Comparison of ENCODE assay signal across 34 cellular contexts in genomic region chr1:246258250-246258649, GRCh38.
"Had no signal": no experiment of that assay in that cellular context is flagged by ENCODE, and none has a peak within 500 bp of the region (broad histone marks: within the 10 kb centered on the region; RNA-seq: fewer than 3 reads in every experiment).

No MANE protein-coding gene starts in this region.

- H3K9me3 ChIP-seq: adrenal gland had no signal

- ATAC-seq: activated naive CD4-positive, alpha-beta T cell treated with anti-CD3 and anti-CD28 coated beads, Interleukin-2, amount 50 U/mL, for 72 hours; activated naive CD8-positive, alpha-beta T cell treated with anti-CD3 and anti-CD28 coated beads, Interleukin-2, amount 50 U/mL, for 24 hours; activated T-cell treated with anti-CD3 and anti-CD28 coated beads, Interleukin-2, amount 50 U/mL, for 4 hours; activated T-cell treated with anti-CD3 and anti-CD28 coated beads, Interleukin-2, amount 50 U/mL, for 72 hours; activated T-helper 17 cell treated with anti-CD3 and anti-CD28 coated beads, Interleukin-2, amount 50 U/mL, for 72 hours; body of pancreas had no signal

- H3K27ac ChIP-seq: adrenal gland, ascending aorta, body of pancreas, brain microvascular endothelial cell, breast epithelium, cardiac muscle cell had no signal

- H3K36me3 ChIP-seq: adrenal gland, ascending aorta, brain microvascular endothelial cell, breast epithelium, cardiac muscle cell had no signal

- DNase-seq: activated effector memory CD4-positive, alpha-beta T cell treated with anti-CD3 and anti-CD28 coated beads, Interleukin-2, amount 50 U/mL, for 16 hours; activated effector memory CD4-positive, alpha-beta T cell treated with Interleukin-2 at 50 U/mL for 16 hours; activated gamma-delta T cell; activated gamma-delta T cell treated with Interleukin-2 at 50 U/mL for 16 hours; activated naive CD4-positive, alpha-beta T cell; activated naive CD4-positive, alpha-beta T cell treated with anti-CD3 and anti-CD28 coated beads for 36 hours; activated naive CD4-positive, alpha-beta T cell treated with anti-CD3 and anti-CD28 coated beads, Interleukin-2, amount 10 ng/mL, durations not matched to agents 7 days and 5 days; activated naive CD4-positive, alpha-beta T cell treated with anti-CD3 and anti-CD28 coated beads, Interleukin-2, amount 50 U/mL, for 16 hours; activated naive CD4-positive, alpha-beta T cell treated with Interleukin-2 at 50 U/mL for 16 hours; activated naive CD8-positive, alpha-beta T cell treated with anti-CD3 and anti-CD28 coated beads for 36 hours; activated naive CD8-positive, alpha-beta T cell treated with anti-CD3 and anti-CD28 coated beads, Interleukin-2, amount 10 ng/mL, durations not matched to agents 7 days and 5 days; activated naive CD8-positive, alpha-beta T cell treated with anti-CD3 and anti-CD28 coated beads, Interleukin-2, amount 50 U/mL, for 24 hours; activated T-cell treated with anti-CD3 and anti-CD28 coated beads, Interleukin-2, amount 50 U/mL, for 1 hour; activated T-cell treated with anti-CD3 and anti-CD28 coated beads, Interleukin-2, amount 50 U/mL, for 24 hours; activated T-cell treated with anti-CD3 and anti-CD28 coated beads, Interleukin-2, amount 50 U/mL, for 4 hours; activated T-cell treated with anti-CD3 and anti-CD28 coated beads, Interleukin-2, amount 50 U/mL, for 48 hours; activated T-cell treated with anti-CD3 and anti-CD28 coated beads, Interleukin-2, amount 50 U/mL, for 72 hours; adrenal gland; amniotic stem cell; amygdala; anterior cingulate cortex; aorta; body of pancreas; brain microvascular endothelial cell; caudate nucleus; central memory CD4-positive, alpha-beta T cell; cerebellar nuclear complex had no signal

- H3K4me3 ChIP-seq: adrenal gland, ascending aorta, body of pancreas, breast epithelium, cardiac muscle cell had no signal

- H3K27me3 ChIP-seq: adrenal gland, ascending aorta, body of pancreas, brain microvascular endothelial cell, breast epithelium, cardiac muscle cell had no signal

- H3K4me1 ChIP-seq: adrenal gland, ascending aorta, body of pancreas, breast epithelium had no signal

- FAIRE-seq: astrocyte, bronchial epithelial cell had no signal
